8 cellular contexts compared by ENCODE assay signal in the genomic region with DNA sequence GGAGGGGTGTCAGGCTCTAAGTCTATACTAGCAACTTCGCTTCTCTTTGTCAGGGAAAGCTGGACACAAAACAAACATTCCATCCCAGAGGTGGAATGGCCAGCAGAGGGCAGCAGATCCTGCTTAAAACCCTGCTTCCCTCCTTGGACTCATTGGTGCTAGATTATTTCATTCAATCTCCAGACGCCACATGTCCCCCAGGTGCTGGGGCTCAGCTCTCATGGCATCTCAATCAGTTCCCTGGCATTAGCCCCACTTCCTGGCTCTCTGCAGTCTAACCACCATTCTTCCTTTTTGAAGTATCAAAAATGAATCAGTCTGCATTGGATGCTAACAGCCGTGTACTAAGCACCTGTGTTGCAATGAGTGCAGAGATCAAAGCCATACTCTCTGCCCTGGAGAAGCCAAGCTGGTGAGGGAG. TPM values are rescaled to one million over a fixed set of nuclear protein-coding genes. Genes with fewer than 3 reads are reported as not detected.
DNase-seq lines count a peak whose midpoint lies in the region; ATAC-seq, FAIRE-seq and TF ChIP-seq lines count a peak whose summit lies in the region.

No MANE protein-coding gene starts in this region.

- no peaks in the 10 kb centered on the region for H3K9me3 ChIP-seq in GM12878 (replicated peaks; ENCODE audit: control insufficient read depth, insufficient read depth, low read length)

- SMC1A ChIA-PET in GM12878 (lab: Charles Lee; ENCODE audit: uncharacterized antibody, unreplicated experiment), result no interaction called here

- 2% methylated on average over 3 of the region's 3 CpGs for WGBS in GM12878 (ENCODE audit: insufficient coverage, insufficient replicate concordance, low lambda C conversion rate, missing lambda C conversion rate)

- intact Hi-C loops in GM12878 (cut with micrococcal nuclease; ENCODE audit: unreplicated experiment), result no loop called here

- H3K27ac ChIP-seq in GM12878 (ENCODE audit: control insufficient read depth, insufficient read depth), result no peak overlapping the region

- in situ Hi-C loops in GM12878 (cut with MboI), result no loop called here

- no peaks in the 10 kb centered on the region for H3K79me2 ChIP-seq in GM12878 (ENCODE audit: control insufficient read depth, insufficient read depth, low read length)

- no peak overlapping the region for H3K9ac ChIP-seq in GM12878 (ENCODE audit: control insufficient read depth, insufficient read depth, low read length)

- H3K4me2 ChIP-seq in GM12878 (ENCODE audit: control insufficient read depth, insufficient read depth), result no peak overlapping the region

- H3K27me3 ChIP-seq in GM12878 (replicated peaks in 1 of 2; ENCODE audit: control insufficient read depth in 2 of 2, insufficient read depth in 2 of 2, low read length in 1 of 2), result peaks cover 0 to 3% of the 10 kb centered on the region in 2 experiments; a peak in 2 of 4 replicates

- POLR2A ChIA-PET in GM12878 (lab: Charles Lee), result no interaction called here

- FAIRE-seq in GM12878 (lab: Jason Lieb, UNC), result peak; percentile 59

- no peaks in the 10 kb centered on the region for H3K36me3 ChIP-seq in GM12878 (ENCODE audit: control insufficient read depth in 2 of 2, insufficient read depth in 2 of 2, low read length in 1 of 2)

- H3K4me3 ChIP-seq in GM12878, result no peak overlapping the region

- peak; percentile 72 to 87 (median 87) for TF ChIP-seq CTCF in GM12878 (IDR thresholded peaks at IDR 0.05 in 2 of 3, conservative IDR thresholded peaks at IDR 0.05 in 1 of 3; ENCODE audit: control insufficient read depth in 2 of 3, extremely low read depth in 1 of 3, insufficient read depth in 1 of 3, low read depth in 3 of 3, low read length in 3 of 3)

- peak; percentile 84 for ATAC-seq in GM12878
- ATAC-seq in GM19351 (IDR thresholded peaks at IDR 0.05; ENCODE audit: unreplicated experiment), result no peak
- ATAC-seq in GM19035 (IDR thresholded peaks at IDR 0.05; ENCODE audit: unreplicated experiment), result no peak

- no peak for TF ChIP-seq POLR2A in GM12878 (IDR thresholded peaks at IDR 0.05; ENCODE audit: low read depth, low read length)

- CTCF ChIA-PET in GM12878 (lab: Yijun Ruan, JAX), result interaction anchor here (0.7 to 2.7 kb wide), 22 partner anchors 8 to 792 kb away, joined by 3 to 19 read pairs (median 4); no protein-coding TSS in a partner anchor

- RAD21 ChIA-PET in GM12878 (lab: Charles Lee; ENCODE audit: unreplicated experiment), result no interaction called here

- H3K4me1 ChIP-seq in GM12878 (ENCODE audit: control insufficient read depth, insufficient read depth, low read length), result no peaks in the 10 kb centered on the region

- TF ChIP-seq RAD21 in GM12878 (IDR thresholded peaks at IDR 0.05; ENCODE audit: insufficient read depth, low read depth, low read length), result peak; percentile 39; the same call in 1 of the 2 replicates

- no peak for TF ChIP-seq EP300 in GM12878 (IDR thresholded peaks at IDR 0.05; ENCODE audit: borderline replicate concordance in 1 of 2, control insufficient read depth in 1 of 2, low read depth in 2 of 2, low read length in 2 of 2)

- DNase-seq in Daoy (ENCODE audit: low read depth) (peak; percentile 71), Kasumi-1 (lab: John Stamatoyannopoulos, UW) (peak; percentile 50 to 66), T-helper 2 cell (peak in 3 of 5 experiments; percentile 19 to 37 (median 24)), GM12878 (ENCODE audit: low read depth, low spot score) (no peak), iPS DF 19.7 (ENCODE audit: low read depth, low spot score) (peak; percentile 42)
- DNase-seq in stimulated activated CD4-positive, alpha-beta T cell treated with anti-CD3 and anti-CD28 coated beads, Interleukin-12 subunit alpha, Interleukin-12 subunit beta, amount 100 ng/mL, for 24 hours (ENCODE audit: low read depth in 2 of 2), result peak; percentile 22 to 53

- BruUV-seq in GM12878 (replicated peaks; lab: Mats Ljungman, UMichigan), result no TSS peak

- H2AFZ ChIP-seq in GM12878 (ENCODE audit: control insufficient read depth, low read depth, low read length), result no peak overlapping the region

- H4K20me1 ChIP-seq in GM12878 (ENCODE audit: control insufficient read depth, insufficient read depth), result no peaks in the 10 kb centered on the region

TF ChIP-seq in GM12878, 131 proteins besides CTCF, POLR2A, EP300 and RAD21 (continues in another document):
- no peak for TF ChIP-seq SUZ12 (IDR thresholded peaks at IDR 0.05; ENCODE audit: unreplicated experiment)
- TF ChIP-seq BCL11A (IDR thresholded peaks at IDR 0.05; ENCODE audit: low read depth, low read length), result no peak

RNA-seq across cellular contexts. Expression of a gene that starts 8.1 kb away (rescaled TPM):
- total RNA-seq in Daoy (2014; rRNA removed; shearing (Covaris generic)), result not detected in 2 replicates
- not detected in 2 replicates for total RNA-seq in GM12878 (2013; cell fraction: nucleolus; rRNA removed)
- total RNA-seq in GM12878 (2014; rRNA removed) (not detected in 2 replicates), GM12878 (2014; rRNA removed; fragmentation: Illumina TruSeq; extraction: Trizol) (not detected in 2 replicates), GM12878 (2021) (not detected in 2 replicates)
- 0.16 TPM for polyA plus RNA-seq in GM12878 (2011; ENCODE audit: low read depth)
- polyA plus RNA-seq in GM12878 (2011; rRNA removed) (not detected in 2 replicates), GM12878 (2014; fragmentation: Illumina TruSeq; extraction: Trizol) (0.25 TPM in 1 of 2 replicates, not detected in the other), GM12878 (2014; fragmentation: Nextera tagmentation; extraction: Ambion mirVana) (under 1 TPM in 1 of 2 experiments, not detected in 1; 0.03 TPM), GM12878 (2014; rRNA removed) (0.08 TPM in 1 of 2 replicates, not detected in the other), GM12878 (2016; fragmentation: Nextera tagmentation; extraction: Ambion mirVana) (under 1 TPM in 1 of 2 experiments, not detected in 1; 0.07 TPM)
- polyA plus RNA-seq in GM12878 (2011; cell fraction: cytosol; rRNA removed), result not detected in 2 replicates
- not detected in 2 replicates for polyA plus RNA-seq in GM12878 (2011; cell fraction: nucleus; rRNA removed)
- polyA plus RNA-seq in GM12878 (2012), result 0.13 and 0.28 TPM in 2 replicates
- polyA minus RNA-seq in GM12878 (2011; rRNA and poly(A)+ RNA removed), result not detected in 2 replicates
- polyA minus RNA-seq in GM12878 (2011; cell fraction: cytosol; rRNA and poly(A)+ RNA removed), result not detected in 2 replicates
- polyA minus RNA-seq in GM12878 (2011; cell fraction: nucleus; rRNA and poly(A)+ RNA removed), result not detected in 2 replicates

RNA-seq across cellular contexts. Expression of a gene that starts 38.2 kb away (rescaled TPM):
- total RNA-seq in Daoy (2014; rRNA removed; shearing (Covaris generic)), result not detected in 2 replicates
- not detected in 2 replicates for total RNA-seq in GM12878 (2013; cell fraction: nucleolus; rRNA removed)
- total RNA-seq in GM12878 (2014; rRNA removed) (not detected in 2 replicates), GM12878 (2014; rRNA removed; fragmentation: Illumina TruSeq; extraction: Trizol) (not detected in 2 replicates), GM12878 (2021) (not detected in 2 replicates)
- polyA plus RNA-seq in GM12878 (2011; ENCODE audit: low read depth), result not detected
- polyA plus RNA-seq in GM12878 (2011; rRNA removed) (not detected in 2 replicates), GM12878 (2014; fragmentation: Illumina TruSeq; extraction: Trizol) (not detected in 2 replicates), GM12878 (2014; fragmentation: Nextera tagmentation; extraction: Ambion mirVana) (not detected), GM12878 (2014; rRNA removed) (not detected in 2 replicates), GM12878 (2016; fragmentation: Nextera tagmentation; extraction: Ambion mirVana) (not detected)
- not detected in 2 replicates for polyA plus RNA-seq in GM12878 (2011; cell fraction: cytosol; rRNA removed)
- not detected in 2 replicates for polyA plus RNA-seq in GM12878 (2011; cell fraction: nucleus; rRNA removed)
- not detected in 2 replicates for polyA plus RNA-seq in GM12878 (2012)
- not detected in 2 replicates for polyA minus RNA-seq in GM12878 (2011; rRNA and poly(A)+ RNA removed)
- polyA minus RNA-seq in GM12878 (2011; cell fraction: cytosol; rRNA and poly(A)+ RNA removed), result not detected in 2 replicates
- polyA minus RNA-seq in GM12878 (2011; cell fraction: nucleus; rRNA and poly(A)+ RNA removed), result not detected in 2 replicates

RNA-seq across cellular contexts. Expression of a gene that starts 47.1 kb away (rescaled TPM):
- total RNA-seq in Daoy (2014; rRNA removed; shearing (Covaris generic)), result 0.23 and 1.3 TPM in 2 replicates
- total RNA-seq in GM12878 (2013; cell fraction: nucleolus; rRNA removed), result 42.2 and 44.3 TPM in 2 replicates
- 3.3 and 3.6 TPM in 2 replicates for total RNA-seq in GM12878 (2014; rRNA removed)
- 2.4 and 2.9 TPM in 2 replicates for total RNA-seq in GM12878 (2014; rRNA removed; fragmentation: Illumina TruSeq; extraction: Trizol)
- 2.6 and 3.5 TPM in 2 replicates for total RNA-seq in GM12878 (2021)
- 5.6 TPM for polyA plus RNA-seq in GM12878 (2011; ENCODE audit: low read depth)
- 8.1 and 10.3 TPM in 2 replicates for polyA plus RNA-seq in GM12878 (2011; rRNA removed)
- 6.9 and 7.7 TPM in 2 replicates for polyA plus RNA-seq in GM12878 (2011; cell fraction: cytosol; rRNA removed)
- 43.2 and 43.5 TPM in 2 replicates for polyA plus RNA-seq in GM12878 (2011; cell fraction: nucleus; rRNA removed)
- polyA plus RNA-seq in GM12878 (2012), result 4.9 and 8.2 TPM in 2 replicates
- 6.5 and 7.6 TPM in 2 replicates for polyA plus RNA-seq in GM12878 (2014; fragmentation: Illumina TruSeq; extraction: Trizol)
- under 1 TPM; 0.26 to 0.49 TPM for polyA plus RNA-seq in GM12878 (2014; fragmentation: Nextera tagmentation; extraction: Ambion mirVana)
- polyA plus RNA-seq in GM12878 (2014; rRNA removed), result 6.4 TPM in 2 replicates
- 1 to 10 TPM; 1.0 to 1.4 TPM for polyA plus RNA-seq in GM12878 (2016; fragmentation: Nextera tagmentation; extraction: Ambion mirVana)
- 8.9 and 11.4 TPM in 2 replicates for polyA minus RNA-seq in GM12878 (2011; rRNA and poly(A)+ RNA removed)
- 1.5 TPM in 2 replicates for polyA minus RNA-seq in GM12878 (2011; cell fraction: cytosol; rRNA and poly(A)+ RNA removed)
- polyA minus RNA-seq in GM12878 (2011; cell fraction: nucleus; rRNA and poly(A)+ RNA removed), result 8.6 and 15.8 TPM in 2 replicates

RNA-seq across cellular contexts. Expression of a gene that starts 51.6 kb away (rescaled TPM):
- total RNA-seq in Daoy (2014; rRNA removed; shearing (Covaris generic)), result not detected in 2 replicates
- total RNA-seq in GM12878 (2013; cell fraction: nucleolus; rRNA removed), result not detected in 2 replicates
- total RNA-seq in GM12878 (2014; rRNA removed) (not detected in 2 replicates), GM12878 (2014; rRNA removed; fragmentation: Illumina TruSeq; extraction: Trizol) (not detected in 2 replicates), GM12878 (2021) (not detected in 2 replicates)
- polyA plus RNA-seq in GM12878 (2011; ENCODE audit: low read depth), result not detected
- polyA plus RNA-seq in GM12878 (2011; rRNA removed) (not detected in 2 replicates), GM12878 (2014; fragmentation: Illumina TruSeq; extraction: Trizol) (not detected in 2 replicates), GM12878 (2014; fragmentation: Nextera tagmentation; extraction: Ambion mirVana) (not detected), GM12878 (2014; rRNA removed) (not detected in 2 replicates), GM12878 (2016; fragmentation: Nextera tagmentation; extraction: Ambion mirVana) (not detected)
- polyA plus RNA-seq in GM12878 (2011; cell fraction: cytosol; rRNA removed), result not detected in 2 replicates
- polyA plus RNA-seq in GM12878 (2011; cell fraction: nucleus; rRNA removed), result not detected in 2 replicates
- polyA plus RNA-seq in GM12878 (2012), result not detected in 2 replicates
- polyA minus RNA-seq in GM12878 (2011; rRNA and poly(A)+ RNA removed), result not detected in 2 replicates
- polyA minus RNA-seq in GM12878 (2011; cell fraction: cytosol; rRNA and poly(A)+ RNA removed), result not detected in 2 replicates
- polyA minus RNA-seq in GM12878 (2011; cell fraction: nucleus; rRNA and poly(A)+ RNA removed), result not detected in 2 replicates
